Comparison of ENCODE assay signal across 8 cellular contexts in genomic region chr9:112750767-112751058, GRCh38. TPM values are rescaled to one million over a fixed set of nuclear protein-coding genes. Genes with fewer than 3 reads are reported as not detected.
DNase-seq lines count a peak whose midpoint lies in the region; FAIRE-seq and TF ChIP-seq lines count a peak whose summit lies in the region.

No MANE protein-coding gene starts in this region.

- H2AFZ ChIP-seq in keratinocyte (ENCODE audit: control insufficient read depth, low read length), result peak overlapping the region; percentile 20

- peak overlapping the region; percentile 79 for H3K4me2 ChIP-seq in keratinocyte (ENCODE audit: control insufficient read depth, extremely low read depth, insufficient read depth, low read depth, low read length)

- in situ Hi-C loops in HAP-1 (cut with MboI; ENCODE audit: low sequenced_read_pairs), result no loop called here

- FAIRE-seq in keratinocyte (lab: Jason Lieb, UNC), result no peak

- H3K27ac ChIP-seq in angular gyrus (ENCODE audit: low read depth, low read length), result peak overlapping the region; percentile 87
- H3K27ac ChIP-seq in keratinocyte (ENCODE audit: control insufficient read depth, insufficient read depth, low read length), result peak overlapping the region; percentile 16
- H3K27ac ChIP-seq in thyroid gland, result peak overlapping the region in 2 of 3 donors; percentile 21 to 59

- no CpG with 5 or more reads among the region's 50 CpGs for WGBS in thyroid gland, 2 donors

- DNase-seq in HAP-1 (ENCODE audit: low spot score in 2 of 2) (no peak), keratinocyte (ENCODE audit: low read depth, low spot score) (no peak), thyroid gland (no peak), HuH-7 (ENCODE audit: low spot score) (no peak), NCI-H1105 treated with DMSO at 0.1 percent for 48 hours (lab: John Stamatoyannopoulos, UW) (no peak), NCI-H524 (lab: John Stamatoyannopoulos, UW) (no peak), NCI-H2081 (lab: John Stamatoyannopoulos, UW) (no peak)

- peaks cover 18% of the 10 kb centered on the region for H3K79me2 ChIP-seq in keratinocyte (ENCODE audit: control insufficient read depth, insufficient read depth, low read length)

- TF ChIP-seq POLR2A in thyroid gland (IDR thresholded peaks at IDR 0.05), result peak; percentile 20 to 53

- H3K4me3 ChIP-seq in HAP-1, result peak overlapping the region; percentile 67
- peak overlapping the region; percentile 65 to 92 (median 79) for H3K4me3 ChIP-seq in keratinocyte (ENCODE audit: control insufficient read depth in 2 of 3, extremely low read depth in 1 of 3, insufficient read depth in 2 of 3, low read depth in 1 of 3, low read length in 3 of 3)
- H3K4me3 ChIP-seq in thyroid gland (replicated peaks in 1 of 3), result peak overlapping the region; percentile 27 to 76 (median 61)

- H3K9me3 ChIP-seq in HAP-1 (no peaks in the 10 kb centered on the region), keratinocyte (ENCODE audit: control insufficient read depth, low read depth, low read length) (no peaks in the 10 kb centered on the region), thyroid gland (no peaks in the 10 kb centered on the region)

- H3K36me3 ChIP-seq in HAP-1 (replicated peaks) (no peaks in the 10 kb centered on the region), keratinocyte (ENCODE audit: control insufficient read depth in 2 of 2, extremely low read depth in 1 of 2, insufficient read depth in 2 of 2, low read length in 2 of 2) (no peaks in the 10 kb centered on the region), thyroid gland (no peaks in the 10 kb centered on the region)

- H3K9me1 ChIP-seq in keratinocyte (ENCODE audit: control insufficient read depth, extremely low read depth, insufficient read depth, low read length), result no peaks in the 10 kb centered on the region

- H3K4me1 ChIP-seq in HAP-1 (peaks cover 32% of the 10 kb centered on the region), keratinocyte (ENCODE audit: control insufficient read depth, extremely low read depth, insufficient read depth, low read length) (peaks cover 47% of the 10 kb centered on the region), thyroid gland (peaks cover 7 to 21% of the 10 kb centered on the region in 2 donors)

- TF ChIP-seq CTCF in keratinocyte (optimal IDR thresholded peaks at IDR 0.05 in 1 of 3, IDR thresholded peaks at IDR 0.05 in 1 of 3, conservative IDR thresholded peaks at IDR 0.05 in 1 of 3; ENCODE audit: extremely low read depth in 1 of 3, insufficient read depth in 2 of 3, low read length in 3 of 3) (no peak), thyroid gland (IDR thresholded peaks at IDR 0.05) (no peak)

- peak overlapping the region; percentile 78 for H3K9ac ChIP-seq in keratinocyte (ENCODE audit: control insufficient read depth, extremely low read depth, insufficient read depth, low read length)

- no peaks in the 10 kb centered on the region for H4K20me1 ChIP-seq in keratinocyte (ENCODE audit: control insufficient read depth, extremely low read depth, insufficient read depth, low read length)

- no peaks in the 10 kb centered on the region for H3K27me3 ChIP-seq in HAP-1 (ENCODE audit: low read depth)
- H3K27me3 ChIP-seq in keratinocyte (ENCODE audit: control insufficient read depth, extremely low read depth, insufficient read depth, low read length), result no peaks in the 10 kb centered on the region
- H3K27me3 ChIP-seq in thyroid gland, result no peaks in the 10 kb centered on the region

- dilution Hi-C loops in keratinocyte (cut with MboI; ENCODE audit: extremely low pct_ligation_motif_present, low sequenced_read_pairs), result no loop called here

- intact Hi-C loops in thyroid gland (cut with DNase I), result no loop called here

RNA-seq across cellular contexts. Expression of gene SNX30, which starts 0.2 kb away (rescaled TPM):
- 6.6 to 9.4 TPM (median 9.0 TPM) in 3 replicates for polyA plus RNA-seq in keratinocyte
- polyA plus RNA-seq in keratinocyte (2011; ENCODE audit: low read depth), result 6.4 TPM
- 5.8 and 8.0 TPM in 2 replicates for polyA plus RNA-seq in keratinocyte (2011; cell fraction: cytosol; rRNA removed)
- polyA plus RNA-seq in keratinocyte (2011; cell fraction: nucleus; rRNA removed), result 17.7 and 18.7 TPM in 2 replicates
- polyA plus RNA-seq in keratinocyte (2012; ENCODE audit: low replicate concordance), result 4.7 and 8.2 TPM in 2 replicates
- 8.5 to 19.3 TPM (median 14.0 TPM) in 3 replicates for polyA minus RNA-seq in keratinocyte
- 8.4 TPM for polyA minus RNA-seq in keratinocyte (2011; cell fraction: cytosol; rRNA and poly(A)+ RNA removed)
- polyA minus RNA-seq in keratinocyte (2011; cell fraction: nucleus; rRNA and poly(A)+ RNA removed), result 11.0 and 23.2 TPM in 2 replicates
- 1 to 10 TPM; 5.5 to 9.4 (median 7.4) TPM for total RNA-seq in thyroid gland

RNA-seq across cellular contexts. Expression of gene INIP, which starts 32.8 kb away (rescaled TPM):
- polyA plus RNA-seq in keratinocyte, result 11.6 to 22.0 TPM (median 17.5 TPM) in 3 replicates
- 9.3 TPM for polyA plus RNA-seq in keratinocyte (2011; ENCODE audit: low read depth)
- 10.7 and 20.6 TPM in 2 replicates for polyA plus RNA-seq in keratinocyte (2011; cell fraction: cytosol; rRNA removed)
- 10.9 and 14.9 TPM in 2 replicates for polyA plus RNA-seq in keratinocyte (2011; cell fraction: nucleus; rRNA removed)
- 9.0 and 14.0 TPM in 2 replicates for polyA plus RNA-seq in keratinocyte (2012; ENCODE audit: low replicate concordance)
- polyA minus RNA-seq in keratinocyte, result 8.2 to 25.2 TPM (median 10.9 TPM) in 3 replicates
- polyA minus RNA-seq in keratinocyte (2011; cell fraction: cytosol; rRNA and poly(A)+ RNA removed), result 10.7 TPM
- polyA minus RNA-seq in keratinocyte (2011; cell fraction: nucleus; rRNA and poly(A)+ RNA removed), result 4.5 and 9.8 TPM in 2 replicates
- 10 to 100 TPM; 12.6 to 23.7 (median 18.2) TPM for total RNA-seq in thyroid gland

Comparison
In these comparisons a context has a peak if more than half of its experiments do, and no peak if none do; other contexts are left out.
1. H3K27ac ChIP-seq: peak in every context shown above with its lines; median percentile 87 in angular gyrus; 40 in thyroid gland; 16 in keratinocyte.